21 cellular contexts compared by ENCODE assay signal in genomic region chr5:149363345-149363744, GRCh38. TPM values are rescaled to one million over a fixed set of nuclear protein-coding genes. Genes with fewer than 3 reads are reported as not detected.
"Had no signal": no experiment of that assay in that cellular context is flagged by ENCODE, and none has a peak within 500 bp of the region (broad histone marks: within the 10 kb centered on the region; RNA-seq: fewer than 3 reads in every experiment).

No MANE protein-coding gene starts in this region.

- H3K27ac Mint-ChIP-seq: activated naive CD4-positive, alpha-beta T cell treated with anti-CD3 and anti-CD28 coated beads, Interleukin-2, amount 10 ng/mL, durations not matched to agents 7 days and 5 days; activated T-helper 2 cell treated with anti-CD3 and anti-CD28 coated beads, Interferon-gamma antibody, Interleukin-2, Interleukin-4, amounts not matched to agents 10 μg/mL and 5 μg/mL and 100 μg/mL, durations not matched to agents 14 hours and 24 hours and 36 hours; endodermal cell; T-helper 2 cell treated with Interferon-gamma antibody and Interleukin-4, amounts not matched to agents 5 μg/mL and 100 μg/mL, for 36 hours had no signal

- H3K4me3 ChIP-seq: ascending aorta, gastroesophageal sphincter, heart right ventricle, lower lobe of right lung, neural progenitor cell, stomach, testis, upper lobe of left lung had no signal

- H3K36me3 Mint-ChIP-seq: neural progenitor cell had no signal

- H3K9me3 Mint-ChIP-seq: activated naive CD4-positive, alpha-beta T cell treated with anti-CD3 and anti-CD28 coated beads, Interleukin-2, amount 10 ng/mL, durations not matched to agents 7 days and 5 days; activated T-helper 2 cell treated with anti-CD3 and anti-CD28 coated beads, Interferon-gamma antibody, Interleukin-2, Interleukin-4, amounts not matched to agents 10 μg/mL and 5 μg/mL and 100 μg/mL, durations not matched to agents 14 hours and 24 hours and 36 hours; endodermal cell; neural progenitor cell; T-helper 2 cell treated with Interferon-gamma antibody and Interleukin-4, amounts not matched to agents 5 μg/mL and 100 μg/mL, for 36 hours had no signal

- ATAC-seq: gastroesophageal sphincter, heart right ventricle, left cardiac atrium, lower lobe of right lung had no signal

- DNase-seq: activated CD4-positive, CD25-positive, alpha-beta regulatory T cell treated with anti-CD3 and anti-CD28 coated beads, Interleukin-2, amount 50 U/mL, for 72 hours; activated naive CD4-positive, alpha-beta T cell treated with anti-CD3 and anti-CD28 coated beads, Interleukin-2, amount 10 ng/mL, durations not matched to agents 7 days and 5 days; dermis blood vessel endothelial cell; erythroblast; heart right ventricle; left cardiac atrium; lower lobe of right lung; midbrain; retina; stimulated activated CD4-positive, alpha-beta T cell treated with anti-CD3 and anti-CD28 coated beads, Interleukin-12 subunit alpha, Interleukin-12 subunit beta, amount 100 ng/mL, for 4 hours; stimulated activated CD4-positive, alpha-beta T cell treated with anti-CD3 and anti-CD28 coated beads, Interleukin-2, amount 100 ng/mL, for 24 hours; stomach; testis; upper lobe of left lung had no signal

- H3K4me3 Mint-ChIP-seq: activated naive CD4-positive, alpha-beta T cell treated with anti-CD3 and anti-CD28 coated beads, Interleukin-2, amount 10 ng/mL, durations not matched to agents 7 days and 5 days; endodermal cell; neural progenitor cell; T-helper 2 cell treated with Interferon-gamma antibody and Interleukin-4, amounts not matched to agents 5 μg/mL and 100 μg/mL, for 36 hours had no signal

- H3K27me3 Mint-ChIP-seq: activated naive CD4-positive, alpha-beta T cell treated with anti-CD3 and anti-CD28 coated beads, Interleukin-2, amount 10 ng/mL, durations not matched to agents 7 days and 5 days had no signal

RNA-seq across cellular contexts. Expression of gene IL17B, which starts 15.7 kb away (rescaled TPM):
- total RNA-seq: activated T-helper 2 cell treated with anti-CD3 and anti-CD28 coated beads, Interferon-gamma antibody, Interleukin-2, Interleukin-4, amounts not matched to agents 10 μg/mL and 5 μg/mL and 100 μg/mL, durations not matched to agents 14 hours and 24 hours and 36 hours; bronchial epithelial cell; dermis blood vessel endothelial cell; endodermal cell; lower lobe of right lung had no signal
